ENCODE assay signal across 8 cellular contexts in genomic region chrX:74422576-74423288, GRCh38. TPM values are rescaled to one million over a fixed set of nuclear protein-coding genes. Genes with fewer than 3 reads are reported as not detected.
A peak's percentile ranks its signal among the peaks of the same experiment; 100 is the strongest.
DNase-seq lines count a peak whose midpoint lies in the region; ATAC-seq, FAIRE-seq and TF ChIP-seq lines count a peak whose summit lies in the region.

No MANE protein-coding gene starts in this region.

- no peaks in the 10 kb centered on the region for H3K9me3 ChIP-seq in A549

- peaks cover 21% of the 10 kb centered on the region; the same call in 2 of the 3 replicates for H3K4me1 ChIP-seq in A549

- POLR2A ChIA-PET in A549 (lab: Yijun Ruan, JAX), result no interaction called here

- ATAC-seq in A549, result no peak
- ATAC-seq in activated T-helper 17 cell treated with anti-CD3 and anti-CD28 coated beads, Interleukin-2, amount 50 U/mL, for 72 hours (replicated peaks), result no peak
- ATAC-seq in HG03097 (IDR thresholded peaks at IDR 0.05; ENCODE audit: low FRiP score, unreplicated experiment), result no peak
- no peak for ATAC-seq in GM21529 (IDR thresholded peaks at IDR 0.05; ENCODE audit: unreplicated experiment)
- ATAC-seq in GM18907 (IDR thresholded peaks at IDR 0.05; ENCODE audit: unreplicated experiment), result no peak

- H3K4me3 Mint-ChIP-seq in activated T-helper 17 cell treated with anti-CD3 and anti-CD28 coated beads, Interleukin-2, amount 50 U/mL, for 72 hours, result peak overlapping the region; percentile 79
- peak overlapping the region; percentile 92 for H3K4me3 Mint-ChIP-seq in nephron progenitor cell

- no peak for TF ChIP-seq CTCF in A549 (IDR thresholded peaks at IDR 0.05)
- no peak for TF ChIP-seq CTCF in nephron progenitor cell (IDR thresholded peaks at IDR 0.05)

- WGBS in A549 (ENCODE audit: missing lambda C conversion rate), result 94% methylated on average over 20 of the region's 44 CpGs

- no peak for TF ChIP-seq RAD21 in A549 (conservative IDR thresholded peaks at IDR 0.05 in 1 of 2, IDR thresholded peaks at IDR 0.05 in 1 of 2)

- peaks cover 5% of the 10 kb centered on the region for H3K27me3 Mint-ChIP-seq in activated T-helper 17 cell treated with anti-CD3 and anti-CD28 coated beads, Interleukin-2, amount 50 U/mL, for 72 hours
- peaks cover 9% of the 10 kb centered on the region for H3K27me3 Mint-ChIP-seq in nephron progenitor cell (ENCODE audit: low read depth, poor library complexity)

- H3K27ac ChIP-seq in A549, result no peak overlapping the region; a peak in 1 of 6 replicates

- DNase-seq in A549 (ENCODE audit: low read depth in 1 of 2, low spot score in 1 of 2) (no peak), GOT3 (lab: John Stamatoyannopoulos, UW) (peak; percentile 4), germinal center (ENCODE audit: low spot score) (peak; percentile 22), nephron progenitor cell (peak; percentile 67)

- peaks cover 4% of the 10 kb centered on the region for H3K4me1 Mint-ChIP-seq in activated T-helper 17 cell treated with anti-CD3 and anti-CD28 coated beads, Interleukin-2, amount 50 U/mL, for 72 hours
- peaks cover 37% of the 10 kb centered on the region for H3K4me1 Mint-ChIP-seq in nephron progenitor cell

- no peaks in the 10 kb centered on the region for H3K36me3 Mint-ChIP-seq in activated T-helper 17 cell treated with anti-CD3 and anti-CD28 coated beads, Interleukin-2, amount 50 U/mL, for 72 hours (ENCODE audit: low read depth)
- H3K36me3 Mint-ChIP-seq in nephron progenitor cell (ENCODE audit: low read depth), result no peaks in the 10 kb centered on the region

- no peaks in the 10 kb centered on the region for H3K9me3 Mint-ChIP-seq in activated T-helper 17 cell treated with anti-CD3 and anti-CD28 coated beads, Interleukin-2, amount 50 U/mL, for 72 hours
- peaks cover 24% of the 10 kb centered on the region for H3K9me3 Mint-ChIP-seq in nephron progenitor cell

- H3K4me3 ChIP-seq in A549, result no peak overlapping the region

- no peak overlapping the region for H3K27ac Mint-ChIP-seq in activated T-helper 17 cell treated with anti-CD3 and anti-CD28 coated beads, Interleukin-2, amount 50 U/mL, for 72 hours
- peak overlapping the region; percentile 85 for H3K27ac Mint-ChIP-seq in nephron progenitor cell

- no peak for TF ChIP-seq EP300 in A549 (IDR thresholded peaks at IDR 0.05)

- CTCF ChIA-PET in A549 (lab: Yijun Ruan, JAX), result interaction anchor here (1.2 kb wide), 1 partner anchor 9 kb away, joined by 4 read pairs; no protein-coding TSS in a partner anchor

- no peak for FAIRE-seq in A549 (lab: Jason Lieb, UNC)

- TF ChIP-seq POLR2A in A549 (IDR thresholded peaks at IDR 0.05; ENCODE audit: low read length), result no peak

- H3K4me2 ChIP-seq in A549, result peak overlapping the region; percentile 96; the same call in 1 of the 3 replicates

TF ChIP-seq in A549, 52 proteins besides CTCF, POLR2A, EP300 and RAD21:
- TF ChIP-seq ELK1 (IDR thresholded peaks at IDR 0.05; ENCODE audit: low read depth, low read length) (no peak), HOXB5 (CRISPR knock-in tag; IDR thresholded peaks at IDR 0.05) (no peak), SREBF2 (IDR thresholded peaks at IDR 0.05) (no peak), HOXA7 (CRISPR knock-in tag; IDR thresholded peaks at IDR 0.05) (no peak), REST (IDR thresholded peaks at IDR 0.05) (no peak), HMGXB4 (CRISPR knock-in tag; IDR thresholded peaks at IDR 0.05; ENCODE audit: borderline replicate concordance) (no peak), USF2 (IDR thresholded peaks at IDR 0.05) (no peak), GATA3 (IDR thresholded peaks at IDR 0.05; ENCODE audit: borderline replicate concordance) (no peak)
TF ChIP-seq in A549: peak in this region for 0.

RNA-seq across cellular contexts. Expression of gene SLC16A2, which starts 1.4 kb away (rescaled TPM):
- 9.7 and 11.7 TPM in 2 replicates for polyA plus RNA-seq in A549 (2011; rRNA removed)
- polyA plus RNA-seq in A549 (2012; cell fraction: cytosol; rRNA removed), result 5.5 and 9.1 TPM in 2 replicates
- polyA plus RNA-seq in A549 (2012; cell fraction: nucleus; rRNA removed), result 10.4 and 11.8 TPM in 2 replicates
- polyA plus RNA-seq in A549 (2017; fragmentation: RNase III; extraction: RNeasy Plus Mini Kit Qiagen cat#74134 plus additional on column Dnase treatment), result 17.9 to 22.3 TPM (median 19.2 TPM) in 3 replicates
- polyA minus RNA-seq in A549 (2011; rRNA and poly(A)+ RNA removed), result 9.9 and 10.6 TPM in 2 replicates
- total RNA-seq in activated T-helper 17 cell treated with anti-CD3 and anti-CD28 coated beads, Interleukin-2, amount 50 U/mL, for 72 hours, result 1 to 10 TPM in 1 of 2 donors, under 1 TPM in 1; 0.11 to 1.5 TPM

Comparison
In these comparisons a context has a peak if more than half of its experiments do, and no peak if none do; other contexts are left out.
1. DNase-seq: peak in GOT3 (single experiment), germinal center (single experiment) and nephron progenitor cell (single experiment); none in A549 (0 of 2).